8 cellular contexts compared by ENCODE assay signal in the genomic region with DNA sequence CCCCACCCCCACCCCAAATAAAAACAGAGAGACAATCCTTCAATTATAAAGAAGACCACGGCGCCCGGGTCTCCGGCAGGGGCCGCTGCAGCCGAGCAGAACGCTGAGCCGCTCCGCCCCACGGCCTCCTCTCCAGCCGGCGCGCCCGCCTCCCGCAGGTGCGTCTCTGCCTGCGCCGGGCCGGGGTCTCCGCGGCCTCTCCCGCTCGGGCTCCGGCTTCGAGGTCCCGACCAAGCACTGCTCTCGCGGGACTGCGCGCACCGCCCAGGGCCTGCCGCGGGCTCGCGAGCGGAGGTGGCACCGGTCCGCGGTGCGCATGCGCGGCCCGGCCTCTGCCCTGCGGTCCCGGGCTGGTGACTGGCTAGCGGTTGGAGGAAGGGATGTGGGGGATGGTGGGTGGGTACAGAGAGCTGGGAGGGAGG. TPM values are rescaled to one million over a fixed set of nuclear protein-coding genes. Genes with fewer than 3 reads are reported as not detected.
DNase-seq lines count a peak whose midpoint lies in the region; ATAC-seq and TF ChIP-seq lines count a peak whose summit lies in the region.

No MANE protein-coding gene starts in this region.

- no peaks in the 10 kb centered on the region for H3K36me3 ChIP-seq in OCI-LY1 (ENCODE audit: insufficient read depth, low read length)
- no peaks in the 10 kb centered on the region for H3K36me3 ChIP-seq in esophagus (ENCODE audit: control insufficient read depth in 2 of 2, insufficient read depth in 2 of 2, low read length in 1 of 2)
- H3K36me3 ChIP-seq in muscle layer of duodenum (ENCODE audit: control insufficient read depth in 1 of 2, insufficient read depth in 2 of 2, low read length in 2 of 2), result no peaks in the 10 kb centered on the region

- H3K4me3 ChIP-seq in OCI-LY1 (ENCODE audit: low read depth, low read length, poor library complexity, severe bottlenecking) (peak overlapping the region; percentile 85), esophagus (ENCODE audit: low read depth in 1 of 2, low read length in 2 of 2) (peak overlapping the region; percentile 73 to 75), muscle layer of duodenum (ENCODE audit: low read depth in 1 of 2, low read length in 2 of 2) (peak overlapping the region; percentile 70 to 78)

- H3K27ac ChIP-seq in OCI-LY1 (ENCODE audit: low read depth, low read length, poor library complexity, severe bottlenecking), result peak overlapping the region; percentile 92
- peak overlapping the region; percentile 98 for H3K27ac ChIP-seq in esophagus (ENCODE audit: low read depth in 2 of 2, low read length in 1 of 2)
- peak overlapping the region; percentile 94 for H3K27ac ChIP-seq in muscle layer of duodenum (ENCODE audit: low read length)

- peak overlapping the region; percentile 82 for H3K9ac ChIP-seq in OCI-LY1 (ENCODE audit: low read length)

- H3K9me3 ChIP-seq in OCI-LY1 (ENCODE audit: low read length) (no peaks in the 10 kb centered on the region), esophagus (ENCODE audit: control insufficient read depth in 2 of 2, insufficient read depth in 1 of 2, low read depth in 1 of 2, low read length in 1 of 2) (no peaks in the 10 kb centered on the region), muscle layer of duodenum (ENCODE audit: control insufficient read depth in 1 of 2, low read length in 2 of 2) (no peaks in the 10 kb centered on the region)

- H3K4me2 ChIP-seq in OCI-LY1 (ENCODE audit: low read length), result peak overlapping the region; percentile 91

- DNase-seq in DMS153 treated with DMSO at 0.1 percent for 48 hours (lab: John Stamatoyannopoulos, UW; ENCODE audit: unreplicated experiment), result peak; percentile 30
- peak; percentile 86 for DNase-seq in HuH-7.5 (ENCODE audit: low spot score)
- DNase-seq in activated T-cell treated with anti-CD3 and anti-CD28 coated beads, Interleukin-2, amount 50 U/mL, for 1 hour, result peak; percentile 92
- DNase-seq in stimulated activated CD8-positive, alpha-beta memory T cell treated with anti-CD3 and anti-CD28 coated beads, Interleukin-7, amount 100 ng/mL, for 24 hours (ENCODE audit: low read depth), result peak; percentile 81

- H2AFZ ChIP-seq in OCI-LY1 (ENCODE audit: low read length), result no peak overlapping the region

- H3K27me3 ChIP-seq in OCI-LY1 (ENCODE audit: insufficient read depth, low read length), result no peaks in the 10 kb centered on the region
- peaks cover 0 to 1% of the 10 kb centered on the region in 2 donors for H3K27me3 ChIP-seq in esophagus (ENCODE audit: control insufficient read depth in 1 of 2, insufficient read depth in 2 of 2, low read length in 2 of 2)
- H3K27me3 ChIP-seq in muscle layer of duodenum (ENCODE audit: low read depth, low read length), result no peaks in the 10 kb centered on the region

- H3F3A ChIP-seq in OCI-LY1 (ENCODE audit: insufficient read depth, low read length), result no peaks in the 10 kb centered on the region

- no peaks in the 10 kb centered on the region for H4K20me1 ChIP-seq in OCI-LY1 (ENCODE audit: insufficient read depth, low read length)

- H3K9me2 ChIP-seq in OCI-LY1 (ENCODE audit: low read depth, low read length), result no peaks in the 10 kb centered on the region

- H3K79me2 ChIP-seq in OCI-LY1 (ENCODE audit: insufficient read depth, low read length), result no peaks in the 10 kb centered on the region

- peak; percentile 52 for TF ChIP-seq CTCF in OCI-LY1 (IDR thresholded peaks at IDR 0.05; ENCODE audit: low read length)

- WGBS in esophagus, 2 donors, result 0 to 1% methylated on average over 27 to 46 of the region's 46 CpGs

- peaks cover 17% of the 10 kb centered on the region for H3K4me1 ChIP-seq in OCI-LY1 (ENCODE audit: insufficient read depth, low read length, severe bottlenecking)
- H3K4me1 ChIP-seq in esophagus (ENCODE audit: control insufficient read depth in 2 of 2, insufficient read depth in 2 of 2, low read length in 1 of 2), result peaks cover 0 to 5% of the 10 kb centered on the region in 2 donors
- peaks cover 3 to 6% of the 10 kb centered on the region in 2 donors for H3K4me1 ChIP-seq in muscle layer of duodenum (ENCODE audit: control insufficient read depth in 1 of 2, insufficient read depth in 2 of 2, low read length in 2 of 2)

- peak; percentile 74 for ATAC-seq in GM21528 (IDR thresholded peaks at IDR 0.05; ENCODE audit: low FRiP score, unreplicated experiment)

RNA-seq across cellular contexts. Expression of a gene that starts 0.2 kb away (rescaled TPM):
- polyA plus RNA-seq in esophagus, result 1 to 10 TPM; 3.6 to 5.5 TPM

RNA-seq across cellular contexts. Expression of a gene that starts 41.0 kb away (rescaled TPM):
- polyA plus RNA-seq in esophagus, result 10 to 100 TPM; 30.9 to 52.1 TPM

Comparison
In these comparisons a context has a peak if more than half of its experiments do, and no peak if none do; other contexts are left out.
1. Peak in every context shown above with its lines: DNase-seq, ATAC-seq, H3K4me3 ChIP-seq and H3K27ac ChIP-seq.
2. DNase-seq: peak in every context shown above with its lines; median percentile 92 in activated T-cell treated with anti-CD3 and anti-CD28 coated beads, Interleukin-2, amount 50 U/mL, for 1 hour; 86 in HuH-7.5; 81 in stimulated activated CD8-positive, alpha-beta memory T cell treated with anti-CD3 and anti-CD28 coated beads, Interleukin-7, amount 100 ng/mL, for 24 hours; 30 in DMS153 treated with DMSO at 0.1 percent for 48 hours.